8 cellular contexts compared by ENCODE assay signal in the genomic region with DNA sequence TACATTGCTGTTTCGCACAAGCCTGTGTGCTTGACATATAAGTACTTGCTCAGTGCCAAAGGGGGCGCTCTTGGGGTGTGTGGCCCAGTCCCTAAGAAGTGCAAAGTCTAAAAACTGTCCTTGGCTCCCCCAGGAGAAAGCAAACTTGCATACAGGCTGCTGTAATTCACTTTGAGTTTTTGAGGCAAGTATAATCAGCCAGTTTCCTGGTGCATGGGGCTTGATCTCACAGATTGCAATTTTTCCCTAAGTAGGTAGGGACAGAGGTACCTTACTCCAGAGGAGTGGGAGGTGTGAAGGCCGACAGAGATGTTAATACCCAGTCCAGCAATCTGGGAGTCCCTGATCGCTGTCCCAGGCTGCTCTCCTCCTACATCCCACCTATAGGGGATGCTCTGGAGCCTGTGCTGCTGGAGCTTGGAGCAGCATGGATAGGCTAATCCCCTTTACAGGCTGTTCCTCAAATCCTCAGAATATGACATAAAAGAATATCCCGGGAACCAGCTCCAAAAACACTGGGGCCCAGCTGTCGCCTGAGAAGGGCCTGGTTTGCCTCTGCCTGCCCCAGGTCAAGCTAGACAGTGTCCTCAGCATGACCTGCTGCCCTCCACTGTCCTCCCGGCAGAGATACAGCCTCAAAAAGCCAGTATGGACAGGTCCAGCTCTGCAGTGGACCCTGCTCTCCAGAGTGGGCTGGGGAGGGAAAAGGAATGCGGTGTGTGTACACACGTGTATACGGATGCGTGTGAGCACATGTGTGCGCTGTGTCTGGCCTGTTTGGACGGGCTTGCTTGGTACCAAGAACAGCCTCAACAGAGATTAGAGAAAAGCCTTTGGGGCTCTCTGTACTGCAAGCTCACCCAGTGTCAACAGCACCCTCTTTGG.
DNase-seq lines count a peak whose midpoint lies in the region; ATAC-seq and TF ChIP-seq lines count a peak whose summit lies in the region.

No MANE protein-coding gene starts in this region.

- H3K4me3 ChIP-seq in MM.1S (ENCODE audit: low read length) (no peak overlapping the region), brain microvascular endothelial cell (ENCODE audit: low read depth, low read length) (no peak overlapping the region)

- no peaks in the 10 kb centered on the region for H3K27me3 ChIP-seq in MM.1S (replicated peaks; ENCODE audit: insufficient read depth, low read length)
- no peaks in the 10 kb centered on the region for H3K27me3 ChIP-seq in brain microvascular endothelial cell (replicated peaks)

- no peaks in the 10 kb centered on the region for H3K4me1 ChIP-seq in MM.1S (ENCODE audit: low read length)

- DNase-seq in DMS 273 treated with DMSO at 0.1 percent for 48 hours (lab: John Stamatoyannopoulos, UW): peak; percentile 33
- DNase-seq in MM.1S: no peak
- peak; percentile 44 for DNase-seq in brain microvascular endothelial cell
- peak; percentile 56 to 76 for DNase-seq in lung microvascular endothelial cell (ENCODE audit: low read depth in 2 of 2)
- no peak for DNase-seq in glomerular visceral epithelial cell (ENCODE audit: extremely low spot score)
- no peak for DNase-seq in cortex of kidney (lab: John Stamatoyannopoulos, UW)

- no peaks in the 10 kb centered on the region for H3F3A ChIP-seq in MM.1S (ENCODE audit: insufficient read depth, low read length)

- in situ Hi-C loops in brain microvascular endothelial cell (cut with HindIII; ENCODE audit: low pct_ligation_motif_present, low sequenced_read_pairs): no loop called here

- no peak overlapping the region for H3K4me2 ChIP-seq in MM.1S (ENCODE audit: low read depth, low read length)

- no peaks in the 10 kb centered on the region for H3K79me2 ChIP-seq in MM.1S (ENCODE audit: low read length)

- no peak for ATAC-seq in HG02884 (IDR thresholded peaks at IDR 0.05; ENCODE audit: unreplicated experiment)
- ATAC-seq in GM21447 (IDR thresholded peaks at IDR 0.05; ENCODE audit: unreplicated experiment): no peak

- no peaks in the 10 kb centered on the region for H3K9me3 ChIP-seq in MM.1S (replicated peaks; ENCODE audit: insufficient read depth, low read length)

- H3K27ac ChIP-seq in MM.1S (ENCODE audit: low read length): no peak overlapping the region
- peak overlapping the region; percentile 78 for H3K27ac ChIP-seq in brain microvascular endothelial cell

- no peaks in the 10 kb centered on the region for H4K20me1 ChIP-seq in MM.1S (ENCODE audit: insufficient read depth, low read length)

- H2AFZ ChIP-seq in MM.1S (ENCODE audit: low read length): no peak overlapping the region

- H3K9ac ChIP-seq in MM.1S (ENCODE audit: low read length): no peak overlapping the region

- TF ChIP-seq CTCF in MM.1S (IDR thresholded peaks at IDR 0.05; ENCODE audit: low read length) (peak; percentile 33), brain microvascular endothelial cell (IDR thresholded peaks at IDR 0.05; ENCODE audit: low read depth, low read length, missing control alignments) (peak; percentile 75)

- H3K36me3 ChIP-seq in MM.1S (replicated peaks; ENCODE audit: insufficient read depth, low read length) (no peaks in the 10 kb centered on the region), brain microvascular endothelial cell (replicated peaks) (no peaks in the 10 kb centered on the region)

- H3K9me2 ChIP-seq in MM.1S (replicated peaks; ENCODE audit: insufficient read depth, low read length): no peaks in the 10 kb centered on the region

Comparison
In these comparisons a context has a peak if more than half of its experiments do, and no peak if none do; other contexts are left out.
1. DNase-seq: peak in DMS 273 treated with DMSO at 0.1 percent for 48 hours (single experiment), brain microvascular endothelial cell (single experiment) and lung microvascular endothelial cell (2 of 2); none in MM.1S (single experiment), glomerular visceral epithelial cell (single experiment) and cortex of kidney (single experiment).